16 cellular contexts compared by ENCODE assay signal in genomic region chr2:2719015-2719414, GRCh38.
DNase-seq lines count a peak whose midpoint lies in the region; ATAC-seq, FAIRE-seq and TF ChIP-seq lines count a peak whose summit lies in the region.
"Had no signal": no experiment of that assay in that cellular context is flagged by ENCODE, and none has a peak within 500 bp of the region (broad histone marks: within the 10 kb centered on the region; RNA-seq: fewer than 3 reads in every experiment).

No MANE protein-coding gene starts in this region.

- SMC1A ChIA-PET in GM12878 (lab: Charles Lee; ENCODE audit: uncharacterized antibody, unreplicated experiment), result no interaction called here

- no peak for TF ChIP-seq EP300 in GM12878 (IDR thresholded peaks at IDR 0.05; ENCODE audit: borderline replicate concordance in 1 of 2, control insufficient read depth in 1 of 2, low read depth in 2 of 2, low read length in 2 of 2)

- H3K4me1 ChIP-seq in GM23338 (ENCODE audit: insufficient read depth) (no peaks in the 10 kb centered on the region), GM12878 (ENCODE audit: control insufficient read depth, insufficient read depth, low read length) (no peaks in the 10 kb centered on the region), osteoblast (ENCODE audit: insufficient read depth, low read length) (no peaks in the 10 kb centered on the region)
- H3K4me1 ChIP-seq: BE2C, SJCRH30 had no signal

- CTCF ChIA-PET in GM12878 (lab: Yijun Ruan, JAX), result no interaction called here

- no peaks in the 10 kb centered on the region for H3K9me3 Mint-ChIP-seq in GM23338

- in situ Hi-C loops in GM12878 (cut with MboI), result no loop called here

- peaks cover 5% of the 10 kb centered on the region for H3K27me3 Mint-ChIP-seq in GM23338 (ENCODE audit: insufficient read depth, low read depth, poor library complexity)
- H3K27me3 Mint-ChIP-seq: CD4-positive, alpha-beta memory T cell had no signal

- no peak for ATAC-seq in GM23338
- no peak for ATAC-seq in GM12878
- ATAC-seq in GM21526 (IDR thresholded peaks at IDR 0.05; ENCODE audit: low FRiP score, unreplicated experiment), result no peak

- H3K36me3 Mint-ChIP-seq in GM23338 (ENCODE audit: low read depth), result no peaks in the 10 kb centered on the region
- H3K36me3 Mint-ChIP-seq: CD4-positive, alpha-beta memory T cell had no signal

- TF ChIP-seq POLR2A in NB4 (IDR thresholded peaks at IDR 0.05; ENCODE audit: extremely low read depth, insufficient read length) (no peak), GM12878 (IDR thresholded peaks at IDR 0.05; ENCODE audit: low read depth, low read length) (no peak)

- 35% methylated on average over 6 of the region's 6 CpGs for WGBS in GM12878 (ENCODE audit: insufficient coverage, insufficient replicate concordance, low lambda C conversion rate, missing lambda C conversion rate)

- DNase-seq in GM23338 (ENCODE audit: low spot score) (no peak), NB4 (ENCODE audit: low read depth) (peak; percentile 31), GM12878 (ENCODE audit: low read depth, low spot score) (no peak), osteoblast (ENCODE audit: insufficient read length, low spot score, missing footprints) (peak; percentile 71), 8988T (no peak)
- no peak for DNase-seq in effector CD4-positive, alpha-beta T cell
- DNase-seq: BE2C; Calu3; CD4-positive, alpha-beta memory T cell; HCEC 1CT; NCI-H1417 treated with DMSO at 0.1 percent for 48 hours; NCI-H1930; NCI-H69 had no signal

- no peak overlapping the region for H3K4me3 Mint-ChIP-seq in GM23338
- H3K4me3 Mint-ChIP-seq: CD4-positive, alpha-beta memory T cell had no signal

- H3K4me3 ChIP-seq in GM23338 (no peak overlapping the region), NB4 (ENCODE audit: low read depth, low read length) (no peak overlapping the region), GM12878 (no peak overlapping the region), osteoblast (ENCODE audit: insufficient read depth, low read length) (no peak overlapping the region)
- H3K4me3 ChIP-seq: SJCRH30 had no signal

- TF ChIP-seq CTCF in GM23338 (conservative IDR thresholded peaks at IDR 0.05; ENCODE audit: low read depth in 2 of 2) (no peak), NB4 (IDR thresholded peaks at IDR 0.05; ENCODE audit: low read depth, low read length) (no peak), GM12878 (IDR thresholded peaks at IDR 0.05 in 2 of 3, conservative IDR thresholded peaks at IDR 0.05 in 1 of 3; ENCODE audit: control insufficient read depth in 2 of 3, extremely low read depth in 1 of 3, insufficient read depth in 1 of 3, low read depth in 3 of 3, low read length in 3 of 3) (no peak), osteoblast (IDR thresholded peaks at IDR 0.05; ENCODE audit: extremely low read depth, low read depth, low read length) (no peak)

- H4K20me1 ChIP-seq in GM23338 (replicated peaks; ENCODE audit: insufficient read depth) (no peaks in the 10 kb centered on the region), GM12878 (ENCODE audit: control insufficient read depth, insufficient read depth) (no peaks in the 10 kb centered on the region), osteoblast (ENCODE audit: insufficient read depth, low read length) (no peaks in the 10 kb centered on the region)

- no peaks in the 10 kb centered on the region for H3K36me3 ChIP-seq in GM23338 (ENCODE audit: insufficient read depth)
- H3K36me3 ChIP-seq in GM12878 (ENCODE audit: control insufficient read depth in 2 of 2, insufficient read depth in 2 of 2, low read length in 1 of 2), result no peaks in the 10 kb centered on the region
- H3K36me3 ChIP-seq in osteoblast (ENCODE audit: insufficient read depth, low read length), result no peaks in the 10 kb centered on the region
- H3K36me3 ChIP-seq: BE2C, SJCRH30 had no signal

- intact Hi-C loops in GM12878 (cut with micrococcal nuclease; ENCODE audit: unreplicated experiment), result no loop called here

- no peak overlapping the region for H3K27ac ChIP-seq in GM23338 (ENCODE audit: low read depth)
- no peak overlapping the region for H3K27ac ChIP-seq in GM12878 (ENCODE audit: control insufficient read depth, insufficient read depth)
- no peak overlapping the region for H3K27ac ChIP-seq in osteoblast (ENCODE audit: low read depth, low read length)
- H3K27ac ChIP-seq: RWPE1, SJCRH30 had no signal

- no peak overlapping the region for H2AFZ ChIP-seq in GM23338
- H2AFZ ChIP-seq in GM12878 (ENCODE audit: control insufficient read depth, low read depth, low read length), result no peak overlapping the region
- no peak overlapping the region for H2AFZ ChIP-seq in osteoblast (ENCODE audit: low read length)

- no peak overlapping the region for H3K27ac Mint-ChIP-seq in GM23338
- H3K27ac Mint-ChIP-seq: CD4-positive, alpha-beta memory T cell had no signal

- H3K4me2 ChIP-seq in GM23338 (no peak overlapping the region), GM12878 (ENCODE audit: control insufficient read depth, insufficient read depth) (no peak overlapping the region), osteoblast (ENCODE audit: insufficient read depth, low read length) (no peak overlapping the region)

- H3F3A ChIP-seq in GM23338 (replicated peaks; ENCODE audit: low read depth), result no peaks in the 10 kb centered on the region

- BruUV-seq in GM12878 (replicated peaks; lab: Mats Ljungman, UMichigan), result no TSS peak

- no peaks in the 10 kb centered on the region for H3K9me3 ChIP-seq in GM12878 (replicated peaks; ENCODE audit: control insufficient read depth, insufficient read depth, low read length)
- H3K9me3 ChIP-seq in osteoblast (ENCODE audit: low read depth, low read length), result no peaks in the 10 kb centered on the region
- H3K9me3 ChIP-seq: BE2C, SJCRH30 had no signal

- H3K4me1 Mint-ChIP-seq in GM23338, result no peaks in the 10 kb centered on the region; the same call in 2 of the 3 replicates
- H3K4me1 Mint-ChIP-seq: CD4-positive, alpha-beta memory T cell had no signal

- H3K9ac ChIP-seq in GM12878 (ENCODE audit: control insufficient read depth, insufficient read depth, low read length), result no peak overlapping the region

- POLR2A ChIA-PET in GM12878 (lab: Charles Lee), result no interaction called here

- RAD21 ChIA-PET in GM12878 (lab: Charles Lee; ENCODE audit: unreplicated experiment), result no interaction called here

- H3K79me2 ChIP-seq in GM23338 (replicated peaks; ENCODE audit: insufficient read depth) (no peaks in the 10 kb centered on the region), GM12878 (ENCODE audit: control insufficient read depth, insufficient read depth, low read length) (no peaks in the 10 kb centered on the region), osteoblast (ENCODE audit: insufficient read depth, low read length) (no peaks in the 10 kb centered on the region)

- H3K27me3 ChIP-seq in GM23338 (ENCODE audit: insufficient read depth) (no peaks in the 10 kb centered on the region), GM12878 (replicated peaks in 1 of 2; ENCODE audit: control insufficient read depth in 2 of 2, insufficient read depth in 2 of 2, low read length in 1 of 2) (no peaks in the 10 kb centered on the region), osteoblast (ENCODE audit: insufficient read depth, low read length) (no peaks in the 10 kb centered on the region)
- H3K27me3 ChIP-seq: BE2C, SJCRH30 had no signal

- no peak for TF ChIP-seq RAD21 in GM12878 (IDR thresholded peaks at IDR 0.05; ENCODE audit: insufficient read depth, low read depth, low read length)

- 0 out of 2 replicates have a peak, but pooled peaks cover 4% of the 10 kb centered on the region for H3K9me2 ChIP-seq in GM23338 (ENCODE audit: insufficient read depth)

- FAIRE-seq in GM12878 (lab: Jason Lieb, UNC), result no peak

TF ChIP-seq in GM23338, 12 proteins besides CTCF, POLR2A, EP300 and RAD21 (continues in another document):
- no peak for TF ChIP-seq JUNB (IDR thresholded peaks at IDR 0.05; ENCODE audit: unreplicated experiment)

TF ChIP-seq in GM12878, 131 proteins besides CTCF, POLR2A, EP300 and RAD21 (continues in another document):
- TF ChIP-seq, protein P1, sequence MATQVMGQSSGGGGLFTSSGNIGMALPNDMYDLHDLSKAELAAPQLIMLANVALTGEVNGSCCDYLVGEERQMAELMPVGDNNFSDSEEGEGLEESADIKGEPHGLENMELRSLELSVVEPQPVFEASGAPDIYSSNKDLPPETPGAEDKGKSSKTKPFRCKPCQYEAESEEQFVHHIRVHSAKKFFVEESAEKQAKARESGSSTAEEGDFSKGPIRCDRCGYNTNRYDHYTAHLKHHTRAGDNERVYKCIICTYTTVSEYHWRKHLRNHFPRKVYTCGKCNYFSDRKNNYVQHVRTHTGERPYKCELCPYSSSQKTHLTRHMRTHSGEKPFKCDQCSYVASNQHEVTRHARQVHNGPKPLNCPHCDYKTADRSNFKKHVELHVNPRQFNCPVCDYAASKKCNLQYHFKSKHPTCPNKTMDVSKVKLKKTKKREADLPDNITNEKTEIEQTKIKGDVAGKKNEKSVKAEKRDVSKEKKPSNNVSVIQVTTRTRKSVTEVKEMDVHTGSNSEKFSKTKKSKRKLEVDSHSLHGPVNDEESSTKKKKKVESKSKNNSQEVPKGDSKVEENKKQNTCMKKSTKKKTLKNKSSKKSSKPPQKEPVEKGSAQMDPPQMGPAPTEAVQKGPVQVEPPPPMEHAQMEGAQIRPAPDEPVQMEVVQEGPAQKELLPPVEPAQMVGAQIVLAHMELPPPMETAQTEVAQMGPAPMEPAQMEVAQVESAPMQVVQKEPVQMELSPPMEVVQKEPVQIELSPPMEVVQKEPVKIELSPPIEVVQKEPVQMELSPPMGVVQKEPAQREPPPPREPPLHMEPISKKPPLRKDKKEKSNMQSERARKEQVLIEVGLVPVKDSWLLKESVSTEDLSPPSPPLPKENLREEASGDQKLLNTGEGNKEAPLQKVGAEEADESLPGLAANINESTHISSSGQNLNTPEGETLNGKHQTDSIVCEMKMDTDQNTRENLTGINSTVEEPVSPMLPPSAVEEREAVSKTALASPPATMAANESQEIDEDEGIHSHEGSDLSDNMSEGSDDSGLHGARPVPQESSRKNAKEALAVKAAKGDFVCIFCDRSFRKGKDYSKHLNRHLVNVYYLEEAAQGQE (IDR thresholded peaks at IDR 0.05; ENCODE audit: low read depth, low read length), result peak; percentile 64; the same call in 1 of the 2 replicates

Comparison
In these comparisons a context has a peak if more than half of its experiments do, and no peak if none do; other contexts are left out.
1. DNase-seq: peak in NB4 (single experiment) and osteoblast (single experiment); none in GM23338 (single experiment), GM12878 (single experiment), effector CD4-positive, alpha-beta T cell (single experiment) and 8988T (single experiment).